ENCODE assay signal across 2 cellular contexts in the genomic region with DNA sequence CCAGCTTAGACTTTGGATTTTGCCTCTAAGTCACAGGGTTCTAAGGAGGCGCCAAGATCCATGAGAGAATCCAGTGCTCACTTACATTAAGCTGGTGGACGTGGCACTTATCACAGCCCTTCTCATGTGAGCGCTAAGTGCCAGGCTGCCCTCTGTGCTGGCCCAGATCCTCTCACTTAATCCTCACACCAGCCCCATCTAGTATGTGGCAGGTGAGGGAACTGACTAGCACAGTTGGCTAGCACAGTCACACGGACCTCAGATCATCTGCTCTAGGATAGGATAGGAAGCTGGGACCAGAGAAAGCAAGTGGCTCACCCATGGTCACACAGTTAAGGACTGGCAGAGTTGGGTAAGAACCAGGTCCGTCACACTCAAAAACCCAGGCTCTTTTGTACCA.
TF ChIP-seq lines count a peak whose summit lies in the region.

No MANE protein-coding gene starts in this region.

TF ChIP-seq in GM12878, 131 proteins besides CTCF, POLR2A, EP300 and RAD21:
- TF ChIP-seq RAD51 (IDR thresholded peaks at IDR 0.05) (no peak), TCF3 (IDR thresholded peaks at IDR 0.05; ENCODE audit: borderline replicate concordance, insufficient read depth, low read depth, low read length) (no peak), CBX3 (IDR thresholded peaks at IDR 0.05; ENCODE audit: borderline replicate concordance, low read depth) (no peak)

TF ChIP-seq in HEK293T, 16 proteins besides CTCF, POLR2A, EP300 and RAD21:
- TF ChIP-seq ZNF384 (IDR thresholded peaks at IDR 0.05) = no peak
- TF ChIP-seq FOXA1 (IDR thresholded peaks at IDR 0.05) = no peak
- no peak for TF ChIP-seq ELF4 (IDR thresholded peaks at IDR 0.05)
- no peak for TF ChIP-seq L3MBTL2 (conservative IDR thresholded peaks at IDR 0.05)
- TF ChIP-seq, protein P1, sequence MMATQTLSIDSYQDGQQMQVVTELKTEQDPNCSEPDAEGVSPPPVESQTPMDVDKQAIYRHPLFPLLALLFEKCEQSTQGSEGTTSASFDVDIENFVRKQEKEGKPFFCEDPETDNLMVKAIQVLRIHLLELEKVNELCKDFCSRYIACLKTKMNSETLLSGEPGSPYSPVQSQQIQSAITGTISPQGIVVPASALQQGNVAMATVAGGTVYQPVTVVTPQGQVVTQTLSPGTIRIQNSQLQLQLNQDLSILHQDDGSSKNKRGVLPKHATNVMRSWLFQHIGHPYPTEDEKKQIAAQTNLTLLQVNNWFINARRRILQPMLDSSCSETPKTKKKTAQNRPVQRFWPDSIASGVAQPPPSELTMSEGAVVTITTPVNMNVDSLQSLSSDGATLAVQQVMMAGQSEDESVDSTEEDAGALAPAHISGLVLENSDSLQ (IDR thresholded peaks at IDR 0.05) = no peak
- no peak for TF ChIP-seq SP1 (IDR thresholded peaks at IDR 0.05)
- no peak for TF ChIP-seq TARDBP (IDR thresholded peaks at IDR 0.05)
- no peak for TF ChIP-seq BHLHE40 (IDR thresholded peaks at IDR 0.05; ENCODE audit: borderline replicate concordance)
- no peak for TF ChIP-seq FOXK2 (IDR thresholded peaks at IDR 0.05)
- no peak for TF ChIP-seq SUZ12 (IDR thresholded peaks at IDR 0.05)
- no peak for TF ChIP-seq CTBP1 (IDR thresholded peaks at IDR 0.05; ENCODE audit: borderline replicate concordance)
- no peak for TF ChIP-seq ARNT (IDR thresholded peaks at IDR 0.05)
- TF ChIP-seq FOXM1 (IDR thresholded peaks at IDR 0.05; ENCODE audit: borderline replicate concordance) = no peak
- no peak for TF ChIP-seq HDGF (IDR thresholded peaks at IDR 0.05; ENCODE audit: borderline replicate concordance)
- TF ChIP-seq NFRKB (IDR thresholded peaks at IDR 0.05) = no peak
- TF ChIP-seq LEF1 (IDR thresholded peaks at IDR 0.05; ENCODE audit: borderline replicate concordance) = no peak
